ENCODE assay signal across 8 cellular contexts in genomic region chr1:234925440-234926251, GRCh38.
DNase-seq lines count a peak whose midpoint lies in the region; ATAC-seq and TF ChIP-seq lines count a peak whose summit lies in the region.

No MANE protein-coding gene starts in this region.

- intact Hi-C loops in heart right ventricle (cut with DNase I): loop anchor here in 6 of 10 donors (5.0 to 10.0 kb wide), 3 partner anchors 37 to 391 kb away; no protein-coding TSS in a partner anchor
- intact Hi-C loops in prostate gland (cut with DNase I): loop anchor here (5.0 kb wide), 1 partner anchor 37 kb away; no protein-coding TSS in a partner anchor

- H3K36me3 Mint-ChIP-seq in activated naive CD4-positive, alpha-beta T cell treated with anti-CD3 and anti-CD28 coated beads, Interleukin-2, amount 50 U/mL, for 72 hours: peaks cover 0 to 40% of the 10 kb centered on the region in 2 donors

- TF ChIP-seq CTCF in heart right ventricle (IDR thresholded peaks at IDR 0.05): no peak
- no peak for TF ChIP-seq CTCF in prostate gland (IDR thresholded peaks at IDR 0.05)

- ATAC-seq in activated naive CD4-positive, alpha-beta T cell treated with anti-CD3 and anti-CD28 coated beads, Interleukin-2, amount 50 U/mL, for 72 hours: peak; percentile 9 to 27
- peak in 7 of 8 donors; percentile 34 to 69 (median 65) for ATAC-seq in heart right ventricle
- ATAC-seq in GM18517 (IDR thresholded peaks at IDR 0.05; ENCODE audit: unreplicated experiment): no peak

- TF ChIP-seq POLR2A in prostate gland (IDR thresholded peaks at IDR 0.05): no peak

- H3K27ac ChIP-seq in heart right ventricle: peak overlapping the region in 9 of 10 donors; percentile 33 to 75 (median 59)
- H3K27ac ChIP-seq in prostate gland: peak overlapping the region; percentile 34 to 59

- 54% methylated on average over 7 of the region's 7 CpGs for WGBS in heart right ventricle, 2 donors
- 42% methylated on average over 7 of the region's 7 CpGs for WGBS in prostate gland

- H3K9me3 ChIP-seq in heart right ventricle: no peaks in the 10 kb centered on the region
- no peaks in the 10 kb centered on the region for H3K9me3 ChIP-seq in prostate gland

- peak overlapping the region; percentile 77 to 96 for H3K27ac Mint-ChIP-seq in activated naive CD4-positive, alpha-beta T cell treated with anti-CD3 and anti-CD28 coated beads, Interleukin-2, amount 50 U/mL, for 72 hours

- H3K4me3 ChIP-seq in heart right ventricle: no peak overlapping the region
- H3K4me3 ChIP-seq in prostate gland: no peak overlapping the region

- peaks cover 0 to 13% of the 10 kb centered on the region in 2 donors for H3K9me3 Mint-ChIP-seq in activated naive CD4-positive, alpha-beta T cell treated with anti-CD3 and anti-CD28 coated beads, Interleukin-2, amount 50 U/mL, for 72 hours

- peaks cover 10 to 64% (median 45%) of the 10 kb centered on the region in 9 donors for H3K4me1 ChIP-seq in heart right ventricle
- peaks cover 3% of the 10 kb centered on the region for H3K4me1 ChIP-seq in prostate gland (replicated peaks)

- H3K36me3 ChIP-seq in heart right ventricle (no peaks in the 10 kb centered on the region), prostate gland (no peaks in the 10 kb centered on the region)

- peak; percentile 89 for DNase-seq in AG20443 (ENCODE audit: low spot score)
- DNase-seq in HS-5 (ENCODE audit: low read depth): peak; percentile 97
- DNase-seq in activated naive CD4-positive, alpha-beta T cell treated with anti-CD3 and anti-CD28 coated beads, Interleukin-2, amount 50 U/mL, for 72 hours (ENCODE audit: low spot score in 2 of 2): no peak
- no peak for DNase-seq in heart right ventricle
- peak; percentile 50 for DNase-seq in prostate gland (ENCODE audit: low spot score)
- no peak for DNase-seq in SKM-1 treated with dmso at 0.1 percent for 144 hours (lab: John Stamatoyannopoulos, UW; ENCODE audit: unreplicated experiment)
- DNase-seq in stimulated activated CD4-positive, alpha-beta T cell treated with anti-CD3 and anti-CD28 coated beads, Interleukin-2, amount 100 ng/mL, for 24 hours: no peak

- H3K27me3 ChIP-seq in heart right ventricle (no peaks in the 10 kb centered on the region), prostate gland (replicated peaks; ENCODE audit: insufficient read depth) (no peaks in the 10 kb centered on the region)

Comparison
In these comparisons a context has a peak if more than half of its experiments do, and no peak if none do; other contexts are left out.
1. DNase-seq: peak in AG20443 (single experiment), HS-5 (single experiment) and prostate gland (single experiment); none in activated naive CD4-positive, alpha-beta T cell treated with anti-CD3 and anti-CD28 coated beads, Interleukin-2, amount 50 U/mL, for 72 hours (0 of 2), heart right ventricle (0 of 2), SKM-1 treated with dmso at 0.1 percent for 144 hours (single experiment) and stimulated activated CD4-positive, alpha-beta T cell treated with anti-CD3 and anti-CD28 coated beads, Interleukin-2, amount 100 ng/mL, for 24 hours (0 of 2).